In the genomic region with DNA sequence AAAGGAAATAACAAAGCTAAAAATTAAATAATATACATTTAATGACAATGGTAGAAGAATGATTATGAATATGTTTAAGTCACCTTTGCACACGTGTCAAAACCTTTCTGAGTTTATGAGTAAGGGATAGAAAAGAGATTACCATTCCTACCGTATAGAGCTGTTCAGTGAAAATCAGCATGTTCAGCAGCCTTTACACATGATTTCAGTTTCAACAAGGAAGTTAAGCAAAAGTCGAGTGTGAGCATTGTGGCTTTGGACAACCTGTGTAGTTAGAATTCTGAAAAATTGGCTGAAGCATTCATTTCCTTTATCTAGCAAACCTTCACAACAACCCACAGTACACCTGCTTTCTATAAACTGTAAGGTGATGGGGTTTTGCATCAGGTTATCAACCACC, we compare ENCODE assay signal across 19 cellular contexts.
DNase-seq lines count a peak whose midpoint lies in the region; ATAC-seq, FAIRE-seq and TF ChIP-seq lines count a peak whose summit lies in the region.
"Had no signal": no experiment of that assay in that cellular context is flagged by ENCODE, and none has a peak within 500 bp of the region (broad histone marks: within the 10 kb centered on the region; RNA-seq: fewer than 3 reads in every experiment).

No MANE protein-coding gene starts in this region.

- SMC1A ChIA-PET in GM12878 (lab: Charles Lee; ENCODE audit: uncharacterized antibody, unreplicated experiment), result interaction anchor here (1.2 to 1.5 kb wide), 3 partner anchors 11 to 146 kb away, joined by 3 to 6 read pairs (median 3); no protein-coding TSS in a partner anchor

- no peak overlapping the region for H3K4me3 Mint-ChIP-seq in effector memory CD8-positive, alpha-beta T cell
- H3K4me3 Mint-ChIP-seq: activated CD4-positive, alpha-beta T cell treated with anti-CD3 and anti-CD28 coated beads, Interleukin-2, amount 10 ng/mL, durations not matched to agents 24 days and 14 days; activated T-cell treated with anti-CD3 and anti-CD28 coated beads, Interleukin-2, amount 50 U/mL, for 24 hours; immature natural killer cell had no signal

- H3K79me2 ChIP-seq in GM12878 (ENCODE audit: control insufficient read depth, insufficient read depth, low read length), result no peaks in the 10 kb centered on the region

- H3K27me3 ChIP-seq in GM12878 (replicated peaks in 1 of 2; ENCODE audit: control insufficient read depth in 2 of 2, insufficient read depth in 2 of 2, low read length in 1 of 2), result no peaks in the 10 kb centered on the region

- TF ChIP-seq POLR2A in GM12878 (IDR thresholded peaks at IDR 0.05; ENCODE audit: low read depth, low read length), result no peak

- intact Hi-C loops in GM12878 (cut with micrococcal nuclease; ENCODE audit: unreplicated experiment), result no loop called here

- 2% methylated on average over 3 of the region's 3 CpGs for WGBS in GM12878 (ENCODE audit: insufficient coverage, insufficient replicate concordance, low lambda C conversion rate, missing lambda C conversion rate)

- FAIRE-seq in GM12878 (lab: Jason Lieb, UNC), result peak; percentile 23
- FAIRE-seq: frontal cortex, HTR-8/SVneo, urothelium cell line had no signal

- no peak for TF ChIP-seq CTCF in GM12878 (IDR thresholded peaks at IDR 0.05 in 2 of 3, conservative IDR thresholded peaks at IDR 0.05 in 1 of 3; ENCODE audit: control insufficient read depth in 2 of 3, extremely low read depth in 1 of 3, insufficient read depth in 1 of 3, low read depth in 3 of 3, low read length in 3 of 3)

- H3K9ac ChIP-seq in GM12878 (ENCODE audit: control insufficient read depth, insufficient read depth, low read length), result no peak overlapping the region

- in situ Hi-C loops in GM12878 (cut with MboI), result no loop called here

- H3K4me1 Mint-ChIP-seq in effector memory CD8-positive, alpha-beta T cell (ENCODE audit: low read depth in 2 of 2), result no peaks in the 10 kb centered on the region
- H3K4me1 Mint-ChIP-seq: activated CD4-positive, alpha-beta T cell treated with anti-CD3 and anti-CD28 coated beads, Interleukin-2, amount 10 ng/mL, durations not matched to agents 24 days and 14 days; immature natural killer cell had no signal

- ATAC-seq in GM18868 (IDR thresholded peaks at IDR 0.05; ENCODE audit: unreplicated experiment) (peak; percentile 79), GM21576 (IDR thresholded peaks at IDR 0.05; ENCODE audit: unreplicated experiment) (peak; percentile 79), HG03432 (IDR thresholded peaks at IDR 0.05; ENCODE audit: unreplicated experiment) (peak; percentile 94), GM12878 (peak; percentile 85)
- ATAC-seq in effector memory CD8-positive, alpha-beta T cell (replicated peaks), result no peak

- RAD21 ChIA-PET in GM12878 (lab: Charles Lee; ENCODE audit: unreplicated experiment), result interaction anchor here (1.0 to 1.4 kb wide), 3 partner anchors 11 to 45 kb away, joined by 3 read pairs; no protein-coding TSS in a partner anchor

- DNase-seq in GM12878 (ENCODE audit: low read depth, low spot score), result no peak
- DNase-seq in Ammon's horn (ENCODE audit: low spot score), result no peak
- no peak for DNase-seq in NK-92 treated with Interleukin-12 subunit alpha and Interleukin-12 subunit beta, amount 100 ng/mL, for 24 hours (lab: John Stamatoyannopoulos, UW)
- no peak for DNase-seq in effector memory CD8-positive, alpha-beta T cell
- DNase-seq in SHP77 treated with DMSO at 0.1 percent for 48 hours (lab: John Stamatoyannopoulos, UW), result no peak
- DNase-seq: activated CD4-positive, alpha-beta T cell treated with anti-CD3 and anti-CD28 coated beads, Interleukin-2, amount 10 ng/mL, durations not matched to agents 24 days and 14 days; activated T-cell treated with anti-CD3 and anti-CD28 coated beads, Interleukin-2, amount 50 U/mL, for 24 hours; C1 segment of cervical spinal cord; DMS53; immature natural killer cell; mesenchymal stem cell; stimulated activated naive CD4-positive, alpha-beta T cell; T-helper 2 cell had no signal

- TF ChIP-seq RAD21 in GM12878 (IDR thresholded peaks at IDR 0.05; ENCODE audit: insufficient read depth, low read depth, low read length), result no peak

- no peaks in the 10 kb centered on the region for H3K9me3 ChIP-seq in GM12878 (replicated peaks; ENCODE audit: control insufficient read depth, insufficient read depth, low read length)

- H3K36me3 ChIP-seq in GM12878 (ENCODE audit: control insufficient read depth in 2 of 2, insufficient read depth in 2 of 2, low read length in 1 of 2), result no peaks in the 10 kb centered on the region

- H3K4me2 ChIP-seq in GM12878 (ENCODE audit: control insufficient read depth, insufficient read depth), result 0 out of 2 replicates have a peak overlapping the region, but pooled peaks have one; percentile 22

- POLR2A ChIA-PET in GM12878 (lab: Charles Lee), result no interaction called here

- no peak overlapping the region for H3K27ac ChIP-seq in GM12878 (ENCODE audit: control insufficient read depth, insufficient read depth)

- H3K4me3 ChIP-seq in GM12878, result no peak overlapping the region

- peaks cover 0 to 6% of the 10 kb centered on the region in 2 donors for H3K27me3 Mint-ChIP-seq in effector memory CD8-positive, alpha-beta T cell

- no peak overlapping the region for H2AFZ ChIP-seq in GM12878 (ENCODE audit: control insufficient read depth, low read depth, low read length)

- no peaks in the 10 kb centered on the region for H3K4me1 ChIP-seq in GM12878 (ENCODE audit: control insufficient read depth, insufficient read depth, low read length)

- H3K27ac Mint-ChIP-seq in effector memory CD8-positive, alpha-beta T cell, result no peak overlapping the region
- H3K27ac Mint-ChIP-seq: activated CD4-positive, alpha-beta T cell treated with anti-CD3 and anti-CD28 coated beads, Interleukin-2, amount 10 ng/mL, durations not matched to agents 24 days and 14 days; activated T-cell treated with anti-CD3 and anti-CD28 coated beads, Interleukin-2, amount 50 U/mL, for 24 hours; immature natural killer cell had no signal

- no peak for TF ChIP-seq EP300 in GM12878 (IDR thresholded peaks at IDR 0.05; ENCODE audit: borderline replicate concordance in 1 of 2, control insufficient read depth in 1 of 2, low read depth in 2 of 2, low read length in 2 of 2)

- CTCF ChIA-PET in GM12878 (lab: Yijun Ruan, JAX), result interaction anchor here (0.6 to 1.9 kb wide), 3 partner anchors 14 to 843 kb away, joined by 3 to 4 read pairs (median 3); no protein-coding TSS in a partner anchor

- no peaks in the 10 kb centered on the region for H3K36me3 Mint-ChIP-seq in effector memory CD8-positive, alpha-beta T cell (ENCODE audit: insufficient read depth)
- H3K36me3 Mint-ChIP-seq: immature natural killer cell had no signal

- no peaks in the 10 kb centered on the region for H3K9me3 Mint-ChIP-seq in effector memory CD8-positive, alpha-beta T cell
- H3K9me3 Mint-ChIP-seq: activated CD4-positive, alpha-beta T cell treated with anti-CD3 and anti-CD28 coated beads, Interleukin-2, amount 10 ng/mL, durations not matched to agents 24 days and 14 days; activated T-cell treated with anti-CD3 and anti-CD28 coated beads, Interleukin-2, amount 50 U/mL, for 24 hours had no signal

- no TSS peak for BruUV-seq in GM12878 (replicated peaks; lab: Mats Ljungman, UMichigan)

- no peaks in the 10 kb centered on the region for H4K20me1 ChIP-seq in GM12878 (ENCODE audit: control insufficient read depth, insufficient read depth)

TF ChIP-seq in GM12878, 131 proteins besides CTCF, POLR2A, EP300 and RAD21 (continues in another document):
- TF ChIP-seq YY1 (IDR thresholded peaks at IDR 0.05; ENCODE audit: low read depth, low read length) (no peak), NFXL1 (IDR thresholded peaks at IDR 0.05; ENCODE audit: borderline replicate concordance) (no peak), RUNX3 (IDR thresholded peaks at IDR 0.05; ENCODE audit: low read length) (peak; percentile 53; the same call in 1 of the 2 replicates), CBX3 (IDR thresholded peaks at IDR 0.05; ENCODE audit: borderline replicate concordance, low read depth) (no peak), IKZF1 (conservative IDR thresholded peaks at IDR 0.05) (no peak), POLR2AphosphoS2 (IDR thresholded peaks at IDR 0.05; ENCODE audit: low read depth, low read length) (no peak), EGR1 (IDR thresholded peaks at IDR 0.05; ENCODE audit: borderline replicate concordance in 1 of 2, low read depth in 2 of 2, low read length in 2 of 2) (no peak)
- TF ChIP-seq, protein P1, sequence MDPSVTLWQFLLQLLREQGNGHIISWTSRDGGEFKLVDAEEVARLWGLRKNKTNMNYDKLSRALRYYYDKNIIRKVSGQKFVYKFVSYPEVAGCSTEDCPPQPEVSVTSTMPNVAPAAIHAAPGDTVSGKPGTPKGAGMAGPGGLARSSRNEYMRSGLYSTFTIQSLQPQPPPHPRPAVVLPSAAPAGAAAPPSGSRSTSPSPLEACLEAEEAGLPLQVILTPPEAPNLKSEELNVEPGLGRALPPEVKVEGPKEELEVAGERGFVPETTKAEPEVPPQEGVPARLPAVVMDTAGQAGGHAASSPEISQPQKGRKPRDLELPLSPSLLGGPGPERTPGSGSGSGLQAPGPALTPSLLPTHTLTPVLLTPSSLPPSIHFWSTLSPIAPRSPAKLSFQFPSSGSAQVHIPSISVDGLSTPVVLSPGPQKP (IDR thresholded peaks at IDR 0.05; ENCODE audit: low read depth, low read length), result no peak
- TF ChIP-seq, protein P2, sequence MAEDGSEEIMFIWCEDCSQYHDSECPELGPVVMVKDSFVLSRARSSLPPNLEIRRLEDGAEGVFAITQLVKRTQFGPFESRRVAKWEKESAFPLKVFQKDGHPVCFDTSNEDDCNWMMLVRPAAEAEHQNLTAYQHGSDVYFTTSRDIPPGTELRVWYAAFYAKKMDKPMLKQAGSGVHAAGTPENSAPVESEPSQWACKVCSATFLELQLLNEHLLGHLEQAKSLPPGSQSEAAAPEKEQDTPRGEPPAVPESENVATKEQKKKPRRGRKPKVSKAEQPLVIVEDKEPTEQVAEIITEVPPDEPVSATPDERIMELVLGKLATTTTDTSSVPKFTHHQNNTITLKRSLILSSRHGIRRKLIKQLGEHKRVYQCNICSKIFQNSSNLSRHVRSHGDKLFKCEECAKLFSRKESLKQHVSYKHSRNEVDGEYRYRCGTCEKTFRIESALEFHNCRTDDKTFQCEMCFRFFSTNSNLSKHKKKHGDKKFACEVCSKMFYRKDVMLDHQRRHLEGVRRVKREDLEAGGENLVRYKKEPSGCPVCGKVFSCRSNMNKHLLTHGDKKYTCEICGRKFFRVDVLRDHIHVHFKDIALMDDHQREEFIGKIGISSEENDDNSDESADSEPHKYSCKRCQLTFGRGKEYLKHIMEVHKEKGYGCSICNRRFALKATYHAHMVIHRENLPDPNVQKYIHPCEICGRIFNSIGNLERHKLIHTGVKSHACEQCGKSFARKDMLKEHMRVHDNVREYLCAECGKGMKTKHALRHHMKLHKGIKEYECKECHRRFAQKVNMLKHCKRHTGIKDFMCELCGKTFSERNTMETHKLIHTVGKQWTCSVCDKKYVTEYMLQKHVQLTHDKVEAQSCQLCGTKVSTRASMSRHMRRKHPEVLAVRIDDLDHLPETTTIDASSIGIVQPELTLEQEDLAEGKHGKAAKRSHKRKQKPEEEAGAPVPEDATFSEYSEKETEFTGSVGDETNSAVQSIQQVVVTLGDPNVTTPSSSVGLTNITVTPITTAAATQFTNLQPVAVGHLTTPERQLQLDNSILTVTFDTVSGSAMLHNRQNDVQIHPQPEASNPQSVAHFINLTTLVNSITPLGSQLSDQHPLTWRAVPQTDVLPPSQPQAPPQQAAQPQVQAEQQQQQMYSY (CRISPR knock-in tag; IDR thresholded peaks at IDR 0.05), result no peak
